23 cellular contexts compared by ENCODE assay signal in the genomic region with DNA sequence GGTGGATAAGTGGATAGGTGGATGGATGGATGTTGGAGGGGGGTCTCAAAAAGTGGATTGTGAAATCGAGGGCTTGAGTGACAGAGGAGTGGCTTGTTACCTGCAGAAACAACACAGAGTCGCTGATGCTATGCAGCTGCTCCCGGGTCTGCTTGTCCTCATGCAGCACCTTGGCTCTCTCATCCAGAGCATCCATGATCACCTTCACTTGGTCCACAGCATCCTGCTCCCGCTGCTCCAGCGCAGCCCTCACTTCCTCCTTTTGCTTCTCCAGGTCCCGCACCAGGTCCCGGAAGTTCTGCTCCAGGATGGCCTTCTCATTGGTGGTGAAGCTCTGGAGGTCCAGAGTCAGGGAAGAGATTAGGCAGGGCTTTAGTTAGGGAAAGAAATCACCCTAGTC. TPM values are rescaled to one million over a fixed set of nuclear protein-coding genes. Genes with fewer than 3 reads are reported as not detected.
DNase-seq lines count a peak whose midpoint lies in the region; ATAC-seq and TF ChIP-seq lines count a peak whose summit lies in the region.
"Had no signal": no experiment of that assay in that cellular context is flagged by ENCODE, and none has a peak within 500 bp of the region (broad histone marks: within the 10 kb centered on the region; RNA-seq: fewer than 3 reads in every experiment).

No MANE protein-coding gene starts in this region.

- ATAC-seq in aorta (ENCODE audit: low FRiP score) (no peak), GM21786 (IDR thresholded peaks at IDR 0.05; ENCODE audit: unreplicated experiment) (no peak)
- ATAC-seq: GM12878 had no signal

- POLR2A ChIA-PET in MCF 10A (lab: Yijun Ruan, JAX): interaction anchor here (0.6 to 8.9 kb wide), 4 partner anchors 8 to 429 kb away, joined by 3 to 153 read pairs (median 4); a partner anchor contains a TSS

- H3K9me3 Mint-ChIP-seq in MCF 10A (ENCODE audit: unreplicated experiment) (no peaks in the 10 kb centered on the region), endothelial cell (ENCODE audit: unreplicated experiment) (no peaks in the 10 kb centered on the region)
- H3K9me3 Mint-ChIP-seq: IgD-negative memory B cell had no signal

- no TSS peak for BruUV-seq in MCF 10A (replicated peaks; lab: Mats Ljungman, UMichigan)

- H3K4me1 Mint-ChIP-seq in MCF 10A (ENCODE audit: insufficient read depth, unreplicated experiment) (peaks cover 80% of the 10 kb centered on the region), endothelial cell (ENCODE audit: unreplicated experiment) (no peaks in the 10 kb centered on the region)
- H3K4me1 Mint-ChIP-seq: CD4-positive, alpha-beta memory T cell had no signal

- CTCF ChIA-PET in MCF 10A (lab: Yijun Ruan, JAX): interaction anchor here (1.1 kb wide), 1 partner anchor 18 kb away, joined by 3 read pairs; no protein-coding TSS in a partner anchor

- H3K36me3 Mint-ChIP-seq in MCF 10A (ENCODE audit: insufficient read depth, unreplicated experiment) (peaks cover 48% of the 10 kb centered on the region), endothelial cell (ENCODE audit: low read depth, unreplicated experiment) (no peaks in the 10 kb centered on the region)
- H3K36me3 Mint-ChIP-seq: CD4-positive, alpha-beta memory T cell; IgD-negative memory B cell had no signal

- DNase-seq in MCF 10A (ENCODE audit: unreplicated experiment) (no peak), epithelial cell of prostate (ENCODE audit: low read depth, low spot score) (no peak), aorta (peak; percentile 11 to 33), endothelial cell (ENCODE audit: low spot score) (no peak)
- DNase-seq in activated CD8-positive, alpha-beta memory T cell treated with anti-CD3 and anti-CD28 coated beads for 24 hours: no peak
- DNase-seq: ACHN; Caco-2; CD4-positive, alpha-beta memory T cell; DMS 273 treated with DMSO at 0.1 percent for 48 hours; DND-41; Karpas-422; NCI-H1694; NCI-H2081; NCI-H2171 treated with DMSO at 0.1 percent for 48 hours; NCI-H82; SHP77 treated with DMSO at 0.1 percent for 48 hours had no signal

- H3K27me3 Mint-ChIP-seq in MCF 10A (ENCODE audit: insufficient read depth, unreplicated experiment): no peaks in the 10 kb centered on the region
- H3K27me3 Mint-ChIP-seq in endothelial cell (ENCODE audit: unreplicated experiment): peaks cover 11% of the 10 kb centered on the region

- H3K27me3 ChIP-seq in aorta (ENCODE audit: control insufficient read depth in 1 of 2, insufficient read depth in 2 of 2, low read length in 1 of 2): no peaks in the 10 kb centered on the region
- H3K27me3 ChIP-seq: BLaER1 treated with 17β-estradiol and CSF1 and Interleukin-3, amounts not matched to agents 10 nM and 100 nM had no signal

- TF ChIP-seq CTCF in MCF 10A (IDR thresholded peaks at IDR 0.05; ENCODE audit: unreplicated experiment) (no peak), endothelial cell (IDR thresholded peaks at IDR 0.05; ENCODE audit: unreplicated experiment) (no peak)

- no peaks in the 10 kb centered on the region for H3K4me1 ChIP-seq in aorta (ENCODE audit: control insufficient read depth in 1 of 2, insufficient read depth in 2 of 2, low read length in 2 of 2)

- no peak overlapping the region for H3K4me3 ChIP-seq in skin epidermis
- no peak overlapping the region for H3K4me3 ChIP-seq in aorta (ENCODE audit: low read length in 2 of 2)
- H3K4me3 ChIP-seq: BLaER1 treated with 17β-estradiol and CSF1 and Interleukin-3, amounts not matched to agents 10 nM and 100 nM; GM12878; SK-N-MC had no signal

- H3K27ac Mint-ChIP-seq in MCF 10A (ENCODE audit: low read depth, unreplicated experiment) (peak overlapping the region; percentile 90), endothelial cell (ENCODE audit: unreplicated experiment) (no peak overlapping the region)
- H3K27ac Mint-ChIP-seq: CD4-positive, alpha-beta memory T cell; IgD-negative memory B cell had no signal

- H3K36me3 ChIP-seq in aorta (ENCODE audit: control insufficient read depth in 1 of 2, insufficient read depth in 2 of 2, low read length in 1 of 2): no peaks in the 10 kb centered on the region
- H3K36me3 ChIP-seq: BLaER1 treated with 17β-estradiol and CSF1 and Interleukin-3, amounts not matched to agents 10 nM and 100 nM had no signal

- H3K9me3 ChIP-seq in aorta (ENCODE audit: control insufficient read depth, low read length): no peaks in the 10 kb centered on the region
- H3K9me3 ChIP-seq: BLaER1 treated with 17β-estradiol and CSF1 and Interleukin-3, amounts not matched to agents 10 nM and 100 nM; Caco-2 had no signal

- 90 to 93% methylated on average over 7 of the region's 7 CpGs for WGBS in aorta, 2 donors

- peak overlapping the region; percentile 18 for H3K4me3 Mint-ChIP-seq in MCF 10A (ENCODE audit: unreplicated experiment)
- H3K4me3 Mint-ChIP-seq in endothelial cell (ENCODE audit: unreplicated experiment): no peak overlapping the region
- H3K4me3 Mint-ChIP-seq: CD4-positive, alpha-beta memory T cell had no signal

- intact Hi-C loops in MCF 10A (cut with micrococcal nuclease) (no loop called here), aorta (cut with DNase I) (no loop called here)

- H3K27ac ChIP-seq in epithelial cell of prostate (peak overlapping the region; percentile 95), skin epidermis (peak overlapping the region in 12 of 21 experiments; percentile 25 to 92 (median 82)), aorta (ENCODE audit: low read depth in 1 of 2, low read length in 2 of 2) (no peak overlapping the region)
- H3K27ac ChIP-seq: BLaER1 treated with 17β-estradiol and CSF1 and Interleukin-3, amounts not matched to agents 10 nM and 100 nM; SK-N-MC had no signal

RNA-seq across cellular contexts. Expression of a gene that starts 10.7 kb away (rescaled TPM):
- total RNA-seq in MCF 10A (2022) (60.9 and 93.4 TPM in 2 replicates), aorta (1 to 10 TPM; 1.3 to 3.6 TPM), endothelial cell (ENCODE audit: unreplicated experiment) (not detected)
- under 1 TPM; 0.13 to 0.38 TPM for polyA plus RNA-seq in aorta
- total RNA-seq: CD4-positive, alpha-beta memory T cell; GM12878; OCI-LY7 had no signal
- polyA plus RNA-seq: CD4-positive, alpha-beta memory T cell; IgD-negative memory B cell had no signal

Comparison
In these comparisons a context has a peak if more than half of its experiments do, and no peak if none do; other contexts are left out.
1. DNase-seq: peak in aorta (2 of 2); none in MCF 10A (single experiment), epithelial cell of prostate (single experiment), activated CD8-positive, alpha-beta memory T cell treated with anti-CD3 and anti-CD28 coated beads for 24 hours (single experiment) and endothelial cell (single experiment).
2. H3K27ac ChIP-seq: peak in epithelial cell of prostate (single experiment) and skin epidermis (12 of 21); none in aorta (0 of 2).
3. RNA of a gene that starts 10.7 kb away (total RNA-seq): 60.9 to 93.4 TPM in MCF 10A; 1.3 to 3.6 TPM in aorta and not detected in endothelial cell (single experiment); every median in the first group is over 10 times any median in the second.